ENCODE assay signal across 24 cellular contexts in genomic region chr12:124159655-124160054, GRCh38.
DNase-seq lines count a peak whose midpoint lies in the region; ATAC-seq and TF ChIP-seq lines count a peak whose summit lies in the region.
"Had no signal": no experiment of that assay in that cellular context is flagged by ENCODE, and none has a peak within 500 bp of the region (broad histone marks: within the 10 kb centered on the region; RNA-seq: fewer than 3 reads in every experiment).

No MANE protein-coding gene starts in this region.

- no peaks in the 10 kb centered on the region for H3K4me1 ChIP-seq in mucosa of descending colon (ENCODE audit: low read depth)
- H3K4me1 ChIP-seq in testis: peaks cover 8% of the 10 kb centered on the region

- TF ChIP-seq POLR2A in testis (IDR thresholded peaks at IDR 0.05): no peak

- DNase-seq in RPMI7951 (ENCODE audit: low read depth) (peak; percentile 49), epidermal melanocyte (ENCODE audit: insufficient read length, low spot score) (peak; percentile 34), mucosa of descending colon (peak in 2 of 3 donors; percentile 55 to 60), testis (peak; percentile 36), dedifferentiated amniotic fluid mesenchymal stem cell (ENCODE audit: extremely low spot score) (no peak)
- DNase-seq in activated naive CD4-positive, alpha-beta T cell treated with anti-CD3 and anti-CD28 coated beads, Interleukin-2, amount 50 U/mL, for 16 hours: no peak
- DNase-seq: activated CD8-positive, alpha-beta T cell treated with anti-CD3 and anti-CD28 coated beads, Interleukin-2, amount 10 ng/mL, durations not matched to agents 7 days and 5 days; activated gamma-delta T cell treated with Interleukin-2 at 50 U/mL for 16 hours; activated T-cell treated with anti-CD3 and anti-CD28 coated beads for 4 hours; brain microvascular endothelial cell; effector CD4-positive, alpha-beta T cell; erythroblast; foreskin fibroblast; kidney; mammary epithelial cell; naive B cell; NCI-H1105; NCI-H2081; NCI-H345; NCI-H82; stimulated activated naive CD4-positive, alpha-beta T cell treated with Interleukin-2 at 50 U/mL for 16 hours had no signal

- H3K4me3 ChIP-seq in mucosa of descending colon: no peak overlapping the region
- no peak overlapping the region for H3K4me3 ChIP-seq in testis
- H3K4me3 ChIP-seq: thoracic aorta had no signal

- H3K36me3 ChIP-seq in mucosa of descending colon (ENCODE audit: low read depth) (no peaks in the 10 kb centered on the region), testis (ENCODE audit: low read depth, missing control alignments) (no peaks in the 10 kb centered on the region)
- H3K36me3 ChIP-seq: brain microvascular endothelial cell, thoracic aorta had no signal

- H3K27me3 ChIP-seq in testis: no peaks in the 10 kb centered on the region

- intact Hi-C loops in mucosa of descending colon (cut with DNase I, micrococcal nuclease): no loop called here
- intact Hi-C loops in testis (cut with DNase I; ENCODE audit: low total_unique reads): no loop called here

- H3K9me3 ChIP-seq in mucosa of descending colon: no peaks in the 10 kb centered on the region
- H3K9me3 ChIP-seq in testis: no peaks in the 10 kb centered on the region
- H3K9me3 ChIP-seq: thoracic aorta had no signal

- TF ChIP-seq CTCF in mucosa of descending colon (IDR thresholded peaks at IDR 0.05) (no peak), testis (IDR thresholded peaks at IDR 0.05) (no peak)

- ATAC-seq in mucosa of descending colon: peak; percentile 83
- no peak for ATAC-seq in GM21723 (IDR thresholded peaks at IDR 0.05; ENCODE audit: unreplicated experiment)
- ATAC-seq: activated CD8-positive, alpha-beta T cell treated with anti-CD3 and anti-CD28 coated beads, Interleukin-2, amount 10 ng/mL, durations not matched to agents 7 days and 5 days; Right ventricle myocardium inferior had no signal

- WGBS in testis, 2 donors: 46 to 48% methylated on average over 8 to 9 of the region's 9 CpGs

- H3K27ac ChIP-seq in testis: peak overlapping the region; percentile 23 to 69
- H3K27ac ChIP-seq: brain microvascular endothelial cell, thoracic aorta had no signal

Comparison
In these comparisons a context has a peak if more than half of its experiments do, and no peak if none do; other contexts are left out.
1. DNase-seq: peak in RPMI7951 (single experiment), epidermal melanocyte (single experiment), mucosa of descending colon (2 of 3) and testis (single experiment); none in dedifferentiated amniotic fluid mesenchymal stem cell (single experiment) and activated naive CD4-positive, alpha-beta T cell treated with anti-CD3 and anti-CD28 coated beads, Interleukin-2, amount 50 U/mL, for 16 hours (single experiment).